In genomic region chr1:113615425-113615824, GRCh38 we compare ENCODE assay signal across 19 cellular contexts.
DNase-seq lines count a peak whose midpoint lies in the region; ATAC-seq, FAIRE-seq and TF ChIP-seq lines count a peak whose summit lies in the region.
"Had no signal": no experiment of that assay in that cellular context is flagged by ENCODE, and none has a peak within 500 bp of the region (broad histone marks: within the 10 kb centered on the region; RNA-seq: fewer than 3 reads in every experiment).

No MANE protein-coding gene starts in this region.

- ATAC-seq in omental fat pad (ENCODE audit: low FRiP score) (no peak), GM18498 (IDR thresholded peaks at IDR 0.05; ENCODE audit: unreplicated experiment) (no peak)
- ATAC-seq: left cardiac atrium had no signal

- no peaks in the 10 kb centered on the region for H3K9me1 ChIP-seq in keratinocyte (ENCODE audit: control insufficient read depth, extremely low read depth, insufficient read depth, low read length)

- no peaks in the 10 kb centered on the region for H4K20me1 ChIP-seq in keratinocyte (ENCODE audit: control insufficient read depth, extremely low read depth, insufficient read depth, low read length)
- H4K20me1 ChIP-seq: BLaER1 treated with 17β-estradiol and CSF1 and Interleukin-3, amounts not matched to agents 10 nM and 100 nM had no signal

- no peaks in the 10 kb centered on the region for H3K79me2 ChIP-seq in keratinocyte (ENCODE audit: control insufficient read depth, insufficient read depth, low read length)

- H3K4me3 ChIP-seq in bronchial epithelial cell (ENCODE audit: low read depth, low read length): no peak overlapping the region
- no peak overlapping the region for H3K4me3 ChIP-seq in keratinocyte (ENCODE audit: control insufficient read depth in 2 of 3, extremely low read depth in 1 of 3, insufficient read depth in 2 of 3, low read depth in 1 of 3, low read length in 3 of 3)
- H3K4me3 ChIP-seq: BLaER1 treated with 17β-estradiol and CSF1 and Interleukin-3, amounts not matched to agents 10 nM and 100 nM; esophagus squamous epithelium; neural progenitor cell; transverse colon had no signal

- no peak for TF ChIP-seq CTCF in bronchial epithelial cell (IDR thresholded peaks at IDR 0.05; ENCODE audit: insufficient read depth, low read length, severe bottlenecking)
- TF ChIP-seq CTCF in keratinocyte (optimal IDR thresholded peaks at IDR 0.05 in 1 of 3, IDR thresholded peaks at IDR 0.05 in 1 of 3, conservative IDR thresholded peaks at IDR 0.05 in 1 of 3; ENCODE audit: extremely low read depth in 1 of 3, insufficient read depth in 2 of 3, low read length in 3 of 3): no peak
- TF ChIP-seq CTCF in omental fat pad (IDR thresholded peaks at IDR 0.05): no peak

- FAIRE-seq in RCC 7860 (lab: Jason Lieb, UNC): peak; percentile 48
- no peak for FAIRE-seq in bronchial epithelial cell (lab: Jason Lieb, UNC)
- no peak for FAIRE-seq in keratinocyte (lab: Jason Lieb, UNC)

- peak; percentile 9 for DNase-seq in GM03348 (ENCODE audit: low spot score)
- no peak for DNase-seq in RCC 7860 (ENCODE audit: low spot score)
- DNase-seq in bronchial epithelial cell (ENCODE audit: low read depth): peak; percentile 85
- DNase-seq in keratinocyte (ENCODE audit: low read depth, low spot score): peak; percentile 4
- no peak for DNase-seq in inferior parietal cortex (ENCODE audit: extremely low spot score)
- no peak for DNase-seq in omental fat pad (ENCODE audit: low spot score)
- no peak for DNase-seq in Kasumi-1 (lab: John Stamatoyannopoulos, UW)
- DNase-seq: activated gamma-delta T cell; aorta; esophagus squamous epithelium; left cardiac atrium; midbrain; NCI-H187; NCI-H510A; stimulated activated naive CD4-positive, alpha-beta T cell; transverse colon had no signal

- no peaks in the 10 kb centered on the region for H3K36me3 ChIP-seq in bronchial epithelial cell (ENCODE audit: control insufficient read depth, insufficient read depth, low read length)
- no peaks in the 10 kb centered on the region for H3K36me3 ChIP-seq in keratinocyte (ENCODE audit: control insufficient read depth in 2 of 2, extremely low read depth in 1 of 2, insufficient read depth in 2 of 2, low read length in 2 of 2)
- H3K36me3 ChIP-seq: neural progenitor cell had no signal

- dilution Hi-C loops in keratinocyte (cut with MboI; ENCODE audit: extremely low pct_ligation_motif_present, low sequenced_read_pairs): no loop called here

- no peaks in the 10 kb centered on the region for H3K9me3 ChIP-seq in keratinocyte (ENCODE audit: control insufficient read depth, low read depth, low read length)
- H3K9me3 ChIP-seq: BLaER1 treated with 17β-estradiol and CSF1 and Interleukin-3, amounts not matched to agents 10 nM and 100 nM; esophagus squamous epithelium; transverse colon had no signal

- peak overlapping the region; percentile 49 for H3K4me2 ChIP-seq in keratinocyte (ENCODE audit: control insufficient read depth, extremely low read depth, insufficient read depth, low read depth, low read length)
- H3K4me2 ChIP-seq: neural progenitor cell had no signal

- H3K4me1 ChIP-seq in keratinocyte (ENCODE audit: control insufficient read depth, extremely low read depth, insufficient read depth, low read length): peaks cover 22% of the 10 kb centered on the region
- H3K4me1 ChIP-seq: neural progenitor cell, transverse colon had no signal

- no peak overlapping the region for H3K9ac ChIP-seq in keratinocyte (ENCODE audit: control insufficient read depth, extremely low read depth, insufficient read depth, low read length)
- H3K9ac ChIP-seq: BLaER1 treated with 17β-estradiol and CSF1 and Interleukin-3, amounts not matched to agents 10 nM and 100 nM; neural progenitor cell had no signal

- no peak overlapping the region for H2AFZ ChIP-seq in keratinocyte (ENCODE audit: control insufficient read depth, low read length)
- H2AFZ ChIP-seq: neural progenitor cell had no signal

- H3K27me3 ChIP-seq in bronchial epithelial cell (ENCODE audit: control insufficient read depth, insufficient read depth, low read length): no peaks in the 10 kb centered on the region
- H3K27me3 ChIP-seq in keratinocyte (ENCODE audit: control insufficient read depth, extremely low read depth, insufficient read depth, low read length): no peaks in the 10 kb centered on the region
- H3K27me3 ChIP-seq: BLaER1 treated with 17β-estradiol and CSF1 and Interleukin-3, amounts not matched to agents 10 nM and 100 nM; esophagus squamous epithelium; neural progenitor cell; transverse colon had no signal

- peak overlapping the region; percentile 5 for H3K27ac ChIP-seq in keratinocyte (ENCODE audit: control insufficient read depth, insufficient read depth, low read length)
- H3K27ac ChIP-seq: BLaER1 treated with 17β-estradiol and CSF1 and Interleukin-3, amounts not matched to agents 10 nM and 100 nM; esophagus squamous epithelium; neural progenitor cell; transverse colon had no signal

Comparison
In these comparisons a context has a peak if more than half of its experiments do, and no peak if none do; other contexts are left out.
1. DNase-seq: peak in GM03348 (single experiment), bronchial epithelial cell (single experiment) and keratinocyte (single experiment); none in RCC 7860 (single experiment), inferior parietal cortex (single experiment), omental fat pad (single experiment) and Kasumi-1 (0 of 2).